ENCODE assay signal across 3 cellular contexts in the genomic region with DNA sequence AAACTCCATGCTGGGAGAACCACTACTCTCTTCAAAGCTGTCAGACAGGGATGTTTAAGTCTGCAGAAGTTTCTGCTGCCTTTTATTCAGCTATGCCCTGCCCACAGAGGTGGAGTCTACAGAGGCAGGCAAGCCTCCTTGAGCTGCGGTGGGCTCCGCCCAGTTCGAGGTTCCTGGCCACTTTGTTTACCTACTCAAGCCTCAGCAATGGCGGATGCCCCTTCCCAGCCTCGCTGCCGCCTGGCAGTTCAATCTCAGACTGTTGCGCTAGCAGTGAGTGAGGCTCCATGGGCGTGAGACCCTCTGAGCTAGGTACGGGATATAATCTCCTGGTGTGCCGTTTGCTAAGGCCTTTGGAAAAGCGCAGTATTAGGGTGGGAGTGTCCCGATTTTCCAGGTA. TPM values are rescaled to one million over a fixed set of nuclear protein-coding genes. Genes with fewer than 3 reads are reported as not detected.
"Had no signal": no experiment of that assay in that cellular context is flagged by ENCODE, and none has a peak within 500 bp of the region (broad histone marks: within the 10 kb centered on the region; RNA-seq: fewer than 3 reads in every experiment).

No MANE protein-coding gene starts in this region.

RNA-seq across cellular contexts. Expression of a gene that starts 10.5 kb away (rescaled TPM):
- total RNA-seq: dermis microvascular lymphatic vessel endothelial cell, endothelial cell of umbilical vein, glomerular endothelial cell had no signal
